ENCODE assay signal across 13 cellular contexts in genomic region chr4:2060578-2061207, GRCh38. TPM values are rescaled to one million over a fixed set of nuclear protein-coding genes. Genes with fewer than 3 reads are reported as not detected.
DNase-seq lines count a peak whose midpoint lies in the region; ATAC-seq, FAIRE-seq and TF ChIP-seq lines count a peak whose summit lies in the region.
"Had no signal": no experiment of that assay in that cellular context is flagged by ENCODE, and none has a peak within 500 bp of the region (broad histone marks: within the 10 kb centered on the region; RNA-seq: fewer than 3 reads in every experiment).

No MANE protein-coding gene starts in this region.

- intact Hi-C loops in breast epithelium (cut with DNase I; ENCODE audit: low total_unique reads) = no loop called here
- intact Hi-C loops in mammary epithelial cell (cut with micrococcal nuclease) = no loop called here
- intact Hi-C loops in dorsolateral prefrontal cortex (cut with DNase I) = loop anchor here in 1 of 2 donors (5.0 kb wide), 1 partner anchor 77 kb away; no protein-coding TSS in a partner anchor
- intact Hi-C loops in HepG2 (cut with micrococcal nuclease; ENCODE audit: unreplicated experiment) = no loop called here

- ATAC-seq in HepG2 = peak; percentile 50; the same call in 1 of the 3 replicates
- ATAC-seq in HG03135 (IDR thresholded peaks at IDR 0.05; ENCODE audit: unreplicated experiment) = no peak

- peak overlapping the region in 2 of 3 donors; percentile 51 to 70 for H3K4me3 ChIP-seq in breast epithelium
- no peak overlapping the region for H3K4me3 ChIP-seq in mammary epithelial cell (replicated peaks in 1 of 3; ENCODE audit: insufficient read depth in 1 of 3, low read depth in 2 of 3, low read length in 3 of 3)
- H3K4me3 ChIP-seq in dorsolateral prefrontal cortex = peak overlapping the region; percentile 37 to 83 (median 68)
- peak overlapping the region; percentile 37 to 48 (median 42); a peak in 4 of 6 replicates for H3K4me3 ChIP-seq in HepG2 (replicated peaks in 1 of 3; ENCODE audit: insufficient read depth in 1 of 3, low read depth in 2 of 3, low read length in 3 of 3)
- peak overlapping the region; percentile 52 for H3K4me3 ChIP-seq in suprapubic skin
- no peak overlapping the region for H3K4me3 ChIP-seq in brain microvascular endothelial cell (ENCODE audit: low read depth, low read length)

- dilution Hi-C loops in mammary epithelial cell (cut with HindIII; ENCODE audit: low sequenced_read_pairs) = no loop called here

- H3K4me2 ChIP-seq in mammary epithelial cell (ENCODE audit: insufficient read depth, low read depth, low read length) (no peak overlapping the region), HepG2 (ENCODE audit: low read depth, low read length) (peak overlapping the region; percentile 63)

- BruUV-seq in mammary epithelial cell (replicated peaks; lab: Mats Ljungman, UMichigan) = no TSS peak
- BruUV-seq in HepG2 (replicated peaks; lab: Mats Ljungman, UMichigan) = no TSS peak

- H3K36me3 ChIP-seq in breast epithelium (no peaks in the 10 kb centered on the region), mammary epithelial cell (ENCODE audit: insufficient read depth, low read length) (no peaks in the 10 kb centered on the region), HepG2 (replicated peaks in 1 of 2; ENCODE audit: control insufficient read depth in 1 of 2, insufficient read depth in 2 of 2, low read length in 2 of 2) (no peaks in the 10 kb centered on the region), suprapubic skin (no peaks in the 10 kb centered on the region), brain microvascular endothelial cell (replicated peaks) (no peaks in the 10 kb centered on the region)
- H3K36me3 ChIP-seq: upper lobe of left lung had no signal

- no peak for TF ChIP-seq POLR2A in breast epithelium (IDR thresholded peaks at IDR 0.05)
- no peak for TF ChIP-seq POLR2A in HepG2 (IDR thresholded peaks at IDR 0.05; ENCODE audit: insufficient read depth in 1 of 2, low read depth in 2 of 2, low read length in 2 of 2)
- TF ChIP-seq POLR2A in suprapubic skin (IDR thresholded peaks at IDR 0.05) = no peak

- CTCF ChIA-PET in mammary epithelial cell (lab: Charles Lee; ENCODE audit: low non-redundant PET) = no interaction called here
- CTCF ChIA-PET in HepG2 (lab: Yijun Ruan, JAX; ENCODE audit: low intra/inter-chr PET ratio, low total read pairs) = no interaction called here

- H3K27me3 ChIP-seq in breast epithelium (peaks cover 16 to 36% of the 10 kb centered on the region in 2 donors), mammary epithelial cell (ENCODE audit: insufficient read depth, low read length) (peaks cover 16% of the 10 kb centered on the region), dorsolateral prefrontal cortex (no peaks in the 10 kb centered on the region), HepG2 (ENCODE audit: control insufficient read depth in 1 of 2, insufficient read depth in 2 of 2, low read length in 2 of 2) (peaks cover 0 to 14% of the 10 kb centered on the region in 2 experiments; a peak in 4 of 5 replicates), suprapubic skin (peaks cover 79% of the 10 kb centered on the region), brain microvascular endothelial cell (replicated peaks) (peaks cover 31% of the 10 kb centered on the region)

- no peak overlapping the region for H2AFZ ChIP-seq in mammary epithelial cell (ENCODE audit: low read depth, low read length)
- no peak overlapping the region for H2AFZ ChIP-seq in HepG2 (ENCODE audit: low read length)

- peaks cover 0 to 2% of the 10 kb centered on the region in 2 donors for H3K4me1 ChIP-seq in breast epithelium
- H3K4me1 ChIP-seq in mammary epithelial cell (ENCODE audit: insufficient read depth, low read length) = peaks cover 3% of the 10 kb centered on the region
- peaks cover 27% of the 10 kb centered on the region for H3K4me1 ChIP-seq in HepG2 (ENCODE audit: insufficient read depth, low read length)
- peaks cover 26% of the 10 kb centered on the region for H3K4me1 ChIP-seq in suprapubic skin

- TF ChIP-seq CTCF in breast epithelium (IDR thresholded peaks at IDR 0.05) (no peak), mammary epithelial cell (conservative IDR thresholded peaks at IDR 0.05 in 1 of 2, IDR thresholded peaks at IDR 0.05 in 1 of 2; ENCODE audit: extremely low read depth in 1 of 2, insufficient read depth in 1 of 2, low read depth in 1 of 2, low read length in 2 of 2) (no peak), dorsolateral prefrontal cortex (IDR thresholded peaks at IDR 0.05 in 54 of 56, conservative IDR thresholded peaks at IDR 0.05 in 2 of 56; ENCODE audit: low read depth in 1 of 56, partially characterized antibody in 56 of 56) (no peak), HepG2 (CRISPR knock-in tag; IDR thresholded peaks at IDR 0.05) (no peak), suprapubic skin (IDR thresholded peaks at IDR 0.05) (no peak), brain microvascular endothelial cell (IDR thresholded peaks at IDR 0.05; ENCODE audit: low read depth, low read length, missing control alignments) (no peak)

- WGBS in mammary epithelial cell (ENCODE audit: low coverage, missing lambda C conversion rate) = 5% methylated on average over 15 of the region's 58 CpGs
- WGBS in HepG2 (ENCODE audit: low lambda C conversion rate) = 80% methylated on average over 21 of the region's 58 CpGs
- WGBS in suprapubic skin = no CpG with 5 or more reads among the region's 58 CpGs

- no peaks in the 10 kb centered on the region for H3K79me2 ChIP-seq in mammary epithelial cell (ENCODE audit: insufficient read depth, low read length)
- H3K79me2 ChIP-seq in HepG2 (ENCODE audit: insufficient read depth, low read length) = no peaks in the 10 kb centered on the region

- in situ Hi-C loops in mammary epithelial cell (cut with MboI; ENCODE audit: low sequenced_read_pairs in 2 of 2) (no loop called here), HepG2 (cut with HindIII; ENCODE audit: extremely low pct_ligation_motif_present, low pct_unique_long_range_greater_than_20kb) (no loop called here), brain microvascular endothelial cell (cut with HindIII; ENCODE audit: low pct_ligation_motif_present, low sequenced_read_pairs) (no loop called here)

- H3K9ac ChIP-seq in mammary epithelial cell (ENCODE audit: insufficient read depth, low read length) (no peak overlapping the region), HepG2 (ENCODE audit: insufficient read depth, low read depth, low read length) (no peak overlapping the region)

- no peak for FAIRE-seq in HepG2 (lab: Jason Lieb, UNC)

- H4K20me1 ChIP-seq in mammary epithelial cell (ENCODE audit: insufficient read depth, low read length) (no peaks in the 10 kb centered on the region), HepG2 (ENCODE audit: insufficient read depth, low read length) (no peaks in the 10 kb centered on the region)

- H3K27ac ChIP-seq in breast epithelium (no peak overlapping the region), mammary epithelial cell (ENCODE audit: insufficient read depth, low read depth, low read length) (no peak overlapping the region), dorsolateral prefrontal cortex (peak overlapping the region in 57 of 59 donors; percentile 29 to 92 (median 82)), HepG2 (ENCODE audit: extremely low read length, insufficient read depth, low read length) (peak overlapping the region; percentile 43), suprapubic skin (no peak overlapping the region), brain microvascular endothelial cell (no peak overlapping the region)
- H3K27ac ChIP-seq: upper lobe of left lung had no signal

- H3K9me3 ChIP-seq in breast epithelium = no peaks in the 10 kb centered on the region
- H3K9me3 ChIP-seq in mammary epithelial cell (replicated peaks; ENCODE audit: insufficient read depth, low read length) = no peaks in the 10 kb centered on the region
- no peaks in the 10 kb centered on the region for H3K9me3 ChIP-seq in HepG2 (ENCODE audit: low read length)
- no peaks in the 10 kb centered on the region for H3K9me3 ChIP-seq in suprapubic skin
- H3K9me3 ChIP-seq: upper lobe of left lung had no signal

- TF ChIP-seq RAD21 in HepG2 (CRISPR knock-in tag; IDR thresholded peaks at IDR 0.05) = no peak

- TF ChIP-seq EP300 in HepG2 (IDR thresholded peaks at IDR 0.05; ENCODE audit: low read depth in 2 of 2, low read length in 2 of 2) (no peak), HepG2 (CRISPR knock-in tag; IDR thresholded peaks at IDR 0.05; ENCODE audit: borderline replicate concordance) (no peak), suprapubic skin (IDR thresholded peaks at IDR 0.05) (no peak)

- POLR2A ChIA-PET in HepG2 (lab: Yijun Ruan, JAX) = no interaction called here

- no peak for DNase-seq in breast epithelium (ENCODE audit: low spot score in 2 of 2)
- DNase-seq in mammary epithelial cell = no peak
- DNase-seq in dorsolateral prefrontal cortex = peak in 1 of 10 donors; percentile 43
- DNase-seq in HepG2 (ENCODE audit: low spot score) = no peak
- DNase-seq in suprapubic skin (ENCODE audit: low spot score in 2 of 2) = no peak
- DNase-seq in brain microvascular endothelial cell = no peak
- DNase-seq in NCI-H82 (lab: John Stamatoyannopoulos, UW) = no peak
- DNase-seq: activated CD4-positive, alpha-beta T cell treated with anti-CD3 and anti-CD28 coated beads, Interleukin-2, amount 50 U/mL, for 48 hours; activated naive CD4-positive, alpha-beta T cell treated with Interleukin-2 at 50 U/mL for 16 hours; DND-41; foreskin fibroblast had no signal

RNA-seq across cellular contexts. Expression of gene NAT8L, which starts 1.6 kb away (rescaled TPM):
- 10 to 100 TPM in 1 of 3 donors, 1 to 10 TPM in 2; 2.5 to 13.6 (median 2.9) TPM for total RNA-seq in breast epithelium
- total RNA-seq in mammary epithelial cell = under 1 TPM in 1 of 2 donors, not detected in 1; 0.14 TPM
- polyA plus RNA-seq in mammary epithelial cell = 0.02 TPM
- polyA minus RNA-seq in mammary epithelial cell = not detected
- 100 to 1,000 TPM in 119 of 120 experiments, 10 to 100 TPM in 1; 89.4 to 267 (median 170) TPM for total RNA-seq in dorsolateral prefrontal cortex
- total RNA-seq in HepG2 (2016; rRNA removed; fragmentation: Illumina TruSeq; extraction: Trizol) = 1.6 and 3.3 TPM in 2 replicates
- total RNA-seq in HepG2 (2016; cell fraction: cytosol; rRNA removed; fragmentation: Illumina TruSeq; extraction: Trizol; ENCODE audit: low read depth) = 0.40 and 0.53 TPM in 2 replicates
- 1.7 and 3.2 TPM in 2 replicates for total RNA-seq in HepG2 (2016; cell fraction: insoluble cytoplasmic fraction; rRNA removed; fragmentation: Illumina TruSeq; extraction: Trizol)
- total RNA-seq in HepG2 (2016; cell fraction: membrane; rRNA removed; fragmentation: Illumina TruSeq; extraction: Trizol) = 1.5 and 1.7 TPM in 2 replicates
- 2.9 and 3.4 TPM in 2 replicates for total RNA-seq in HepG2 (2016; cell fraction: nucleus; rRNA removed; fragmentation: Illumina TruSeq; extraction: Trizol)
- 2.2 and 3.4 TPM in 2 replicates for polyA plus RNA-seq in HepG2 (2011; rRNA removed)
- 4.1 and 4.4 TPM in 2 replicates for polyA plus RNA-seq in HepG2 (2011; cell fraction: cytosol; rRNA removed)
- 11.8 TPM in 2 replicates for polyA plus RNA-seq in HepG2 (2011; cell fraction: nucleus; rRNA removed)
- 1.1 and 3.9 TPM in 2 replicates for polyA plus RNA-seq in HepG2 (2012)
- 0.63 and 0.64 TPM in 2 replicates for polyA plus RNA-seq in HepG2 (2016; cell fraction: cytosol; fragmentation: Illumina TruSeq; extraction: Trizol; ENCODE audit: low read depth)
- polyA plus RNA-seq in HepG2 (2016; cell fraction: insoluble cytoplasmic fraction; fragmentation: Illumina TruSeq; extraction: Trizol; ENCODE audit: low read depth) = 3.1 and 3.9 TPM in 2 replicates
- 1.5 and 1.8 TPM in 2 replicates for polyA plus RNA-seq in HepG2 (2016; cell fraction: membrane; fragmentation: Illumina TruSeq; extraction: Trizol; ENCODE audit: low read depth)
- 8.3 and 8.8 TPM in 2 replicates for polyA plus RNA-seq in HepG2 (2016; cell fraction: nucleus; fragmentation: Illumina TruSeq; extraction: Trizol; ENCODE audit: insufficient read depth, low read depth)
- 10.6 and 14.5 TPM in 2 replicates for polyA minus RNA-seq in HepG2 (2011; rRNA and poly(A)+ RNA removed; ENCODE audit: low replicate concordance)
- polyA minus RNA-seq in HepG2 (2011; cell fraction: cytosol; rRNA and poly(A)+ RNA removed) = 3.8 and 4.2 TPM in 2 replicates
- 2.4 and 2.9 TPM in 2 replicates for polyA minus RNA-seq in HepG2 (2011; cell fraction: nucleus; rRNA and poly(A)+ RNA removed)
- total RNA-seq in suprapubic skin = 1 to 10 TPM; 1.0 to 2.8 (median 1.6) TPM

RNA-seq across cellular contexts. Expression of gene NELFA, which starts 51.9 kb away (rescaled TPM):
- total RNA-seq in breast epithelium (10 to 100 TPM; 14.1 to 22.0 (median 18.4) TPM), mammary epithelial cell (10 to 100 TPM; 19.7 to 26.1 TPM), dorsolateral prefrontal cortex (10 to 100 TPM; 31.6 to 76.1 (median 48.7) TPM), HepG2 (2016; rRNA removed; fragmentation: Illumina TruSeq; extraction: Trizol) (11.4 and 18.5 TPM in 2 replicates), suprapubic skin (10 to 100 TPM; 23.2 to 41.5 (median 35.5) TPM)
- polyA plus RNA-seq in mammary epithelial cell (15.7 TPM), HepG2 (2011; rRNA removed) (13.3 and 14.6 TPM in 2 replicates)
- 8.3 TPM for polyA minus RNA-seq in mammary epithelial cell
- 11.0 and 11.5 TPM in 2 replicates for total RNA-seq in HepG2 (2016; cell fraction: cytosol; rRNA removed; fragmentation: Illumina TruSeq; extraction: Trizol; ENCODE audit: low read depth)
- total RNA-seq in HepG2 (2016; cell fraction: insoluble cytoplasmic fraction; rRNA removed; fragmentation: Illumina TruSeq; extraction: Trizol) = 10.3 and 19.4 TPM in 2 replicates
- 15.4 and 15.7 TPM in 2 replicates for total RNA-seq in HepG2 (2016; cell fraction: membrane; rRNA removed; fragmentation: Illumina TruSeq; extraction: Trizol)
- 15.3 and 18.5 TPM in 2 replicates for total RNA-seq in HepG2 (2016; cell fraction: nucleus; rRNA removed; fragmentation: Illumina TruSeq; extraction: Trizol)
- polyA plus RNA-seq in HepG2 (2011; cell fraction: cytosol; rRNA removed) = 6.5 and 13.6 TPM in 2 replicates
- 45.3 and 58.0 TPM in 2 replicates for polyA plus RNA-seq in HepG2 (2011; cell fraction: nucleus; rRNA removed)
- polyA plus RNA-seq in HepG2 (2012) = 16.5 and 18.9 TPM in 2 replicates
- 6.0 and 6.9 TPM in 2 replicates for polyA plus RNA-seq in HepG2 (2016; cell fraction: cytosol; fragmentation: Illumina TruSeq; extraction: Trizol; ENCODE audit: low read depth)
- polyA plus RNA-seq in HepG2 (2016; cell fraction: insoluble cytoplasmic fraction; fragmentation: Illumina TruSeq; extraction: Trizol; ENCODE audit: low read depth) = 18.4 and 25.2 TPM in 2 replicates
- 9.2 and 10.2 TPM in 2 replicates for polyA plus RNA-seq in HepG2 (2016; cell fraction: membrane; fragmentation: Illumina TruSeq; extraction: Trizol; ENCODE audit: low read depth)
- 43.4 and 47.9 TPM in 2 replicates for polyA plus RNA-seq in HepG2 (2016; cell fraction: nucleus; fragmentation: Illumina TruSeq; extraction: Trizol; ENCODE audit: insufficient read depth, low read depth)
- polyA minus RNA-seq in HepG2 (2011; rRNA and poly(A)+ RNA removed; ENCODE audit: low replicate concordance) = 8.8 and 40.6 TPM in 2 replicates
- polyA minus RNA-seq in HepG2 (2011; cell fraction: cytosol; rRNA and poly(A)+ RNA removed) = 11.3 and 19.9 TPM in 2 replicates
- polyA minus RNA-seq in HepG2 (2011; cell fraction: nucleus; rRNA and poly(A)+ RNA removed) = 29.0 and 37.0 TPM in 2 replicates

Comparison
In these comparisons a context has a peak if more than half of its experiments do, and no peak if none do; other contexts are left out.
1. H3K4me3 ChIP-seq: peak in breast epithelium (2 of 3), dorsolateral prefrontal cortex (59 of 59), HepG2 (3 of 3) and suprapubic skin (single experiment); none in mammary epithelial cell (0 of 3) and brain microvascular endothelial cell (single experiment).
2. H3K27ac ChIP-seq: peak in dorsolateral prefrontal cortex (57 of 59) and HepG2 (single experiment); none in breast epithelium (0 of 2), mammary epithelial cell (single experiment), suprapubic skin (single experiment) and brain microvascular endothelial cell (single experiment).
3. RNA of gene NAT8L, which starts 1.6 kb away (total RNA-seq): 89.4 to 267 TPM in dorsolateral prefrontal cortex; 0.40 to 3.4 TPM in HepG2, 2.5 to 13.6 TPM in breast epithelium, 1.0 to 2.8 TPM in suprapubic skin and 0.14 TPM in mammary epithelial cell; every median in the first group is over 4 times any median in the second.